Comparison of ENCODE assay signal across 25 cellular contexts in the genomic region with DNA sequence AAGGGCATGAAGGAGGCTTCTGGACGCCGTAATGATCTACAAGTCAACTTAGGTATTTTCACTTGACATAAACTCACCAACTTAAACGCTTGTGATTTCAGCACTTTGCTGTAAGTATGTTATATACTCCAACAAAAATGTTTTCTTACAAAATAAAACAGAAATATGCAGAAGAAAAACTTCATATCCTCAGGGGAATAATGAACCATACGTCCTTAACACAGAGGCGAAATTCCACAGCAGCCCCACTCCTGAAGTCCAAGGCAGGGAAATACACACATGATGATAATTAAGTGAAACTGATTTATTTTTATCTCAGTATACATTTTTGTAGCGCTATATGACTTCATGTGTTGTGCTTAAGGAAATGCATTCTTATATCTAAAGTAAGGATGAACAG.
"Had no signal": no experiment of that assay in that cellular context is flagged by ENCODE, and none has a peak within 500 bp of the region (broad histone marks: within the 10 kb centered on the region; RNA-seq: fewer than 3 reads in every experiment).

No MANE protein-coding gene starts in this region.

- H3K4me3 ChIP-seq: ascending aorta, K562 had no signal

- H3K36me3 ChIP-seq: ascending aorta had no signal

- H3K4me3 Mint-ChIP-seq: activated CD4-positive, alpha-beta memory T cell treated with anti-CD3 and anti-CD28 coated beads for 36 hours; activated CD4-positive, alpha-beta T cell treated with anti-CD3 and anti-CD28 coated beads, Interleukin-2, amount 10 ng/mL, durations not matched to agents 7 days and 5 days; activated naive CD8-positive, alpha-beta T cell treated with anti-CD3 and anti-CD28 coated beads, Interleukin-2, amount 50 U/mL, for 24 hours; activated T-cell treated with anti-CD3 and anti-CD28 coated beads, Interleukin-2, amount 50 U/mL, for 4 hours; brain; T-helper 17 cell had no signal

- H3K4me1 Mint-ChIP-seq: activated CD4-positive, alpha-beta T cell treated with anti-CD3 and anti-CD28 coated beads, Interleukin-2, amount 10 ng/mL, durations not matched to agents 7 days and 5 days; activated naive CD8-positive, alpha-beta T cell treated with anti-CD3 and anti-CD28 coated beads, Interleukin-2, amount 50 U/mL, for 24 hours; brain; T-helper 17 cell had no signal

- H3K9me3 Mint-ChIP-seq: activated CD4-positive, alpha-beta memory T cell treated with anti-CD3 and anti-CD28 coated beads for 36 hours; activated CD4-positive, alpha-beta T cell treated with anti-CD3 and anti-CD28 coated beads, Interleukin-2, amount 10 ng/mL, durations not matched to agents 7 days and 5 days; activated naive CD8-positive, alpha-beta T cell treated with anti-CD3 and anti-CD28 coated beads, Interleukin-2, amount 50 U/mL, for 24 hours; activated T-cell treated with anti-CD3 and anti-CD28 coated beads, Interleukin-2, amount 50 U/mL, for 4 hours; brain had no signal

- DNase-seq: activated CD4-positive, alpha-beta memory T cell treated with anti-CD3 and anti-CD28 coated beads for 36 hours; activated CD4-positive, alpha-beta T cell treated with anti-CD3 and anti-CD28 coated beads, Interleukin-2, amount 10 ng/mL, durations not matched to agents 7 days and 5 days; activated CD4-positive, CD25-positive, alpha-beta regulatory T cell; activated CD8-positive, alpha-beta memory T cell treated with anti-CD3 and anti-CD28 coated beads for 24 hours; activated effector memory CD4-positive, alpha-beta T cell treated with anti-CD3 and anti-CD28 coated beads, Interleukin-2, amount 50 U/mL, for 16 hours; activated naive CD4-positive, alpha-beta T cell treated with Interleukin-2 at 50 U/mL for 16 hours; activated naive CD8-positive, alpha-beta T cell treated with anti-CD3 and anti-CD28 coated beads, Interleukin-2, amount 50 U/mL, for 24 hours; activated T-cell treated with anti-CD3 and anti-CD28 coated beads, Interleukin-2, amount 50 U/mL, for 4 hours; amniotic stem cell; Karpas-422; NCI-H1105 treated with DMSO at 0.1 percent for 48 hours; NCI-H1436 treated with DMSO at 0.1 percent for 48 hours; NCI-H187 treated with DMSO at 0.1 percent for 48 hours; NCI-H2081 treated with DMSO at 0.1 percent for 48 hours; NCI-H446; NCI-H524; NCI-H774; SIG-M5; T-helper 17 cell; T1000 had no signal

- H3K36me3 Mint-ChIP-seq: activated CD4-positive, alpha-beta memory T cell treated with anti-CD3 and anti-CD28 coated beads for 36 hours; activated naive CD4-positive, alpha-beta T cell treated with anti-CD3 and anti-CD28 coated beads, Interleukin-2, amount 50 U/mL, for 72 hours; brain had no signal

- H3K27ac ChIP-seq: ascending aorta, VCaP had no signal

- H3K27ac Mint-ChIP-seq: activated CD4-positive, alpha-beta memory T cell treated with anti-CD3 and anti-CD28 coated beads for 36 hours; activated CD4-positive, alpha-beta T cell treated with anti-CD3 and anti-CD28 coated beads, Interleukin-2, amount 10 ng/mL, durations not matched to agents 7 days and 5 days; activated naive CD4-positive, alpha-beta T cell treated with anti-CD3 and anti-CD28 coated beads, Interleukin-2, amount 50 U/mL, for 72 hours; activated naive CD8-positive, alpha-beta T cell treated with anti-CD3 and anti-CD28 coated beads, Interleukin-2, amount 50 U/mL, for 24 hours; brain; T-helper 17 cell had no signal

- H3K27me3 Mint-ChIP-seq: activated CD4-positive, alpha-beta memory T cell treated with anti-CD3 and anti-CD28 coated beads for 36 hours; activated CD4-positive, alpha-beta T cell treated with anti-CD3 and anti-CD28 coated beads, Interleukin-2, amount 10 ng/mL, durations not matched to agents 7 days and 5 days; activated naive CD8-positive, alpha-beta T cell treated with anti-CD3 and anti-CD28 coated beads, Interleukin-2, amount 50 U/mL, for 24 hours; brain; T-helper 17 cell had no signal

- H3K27me3 ChIP-seq: ascending aorta had no signal
